Comparison of ENCODE assay signal across 17 cellular contexts in the genomic region with DNA sequence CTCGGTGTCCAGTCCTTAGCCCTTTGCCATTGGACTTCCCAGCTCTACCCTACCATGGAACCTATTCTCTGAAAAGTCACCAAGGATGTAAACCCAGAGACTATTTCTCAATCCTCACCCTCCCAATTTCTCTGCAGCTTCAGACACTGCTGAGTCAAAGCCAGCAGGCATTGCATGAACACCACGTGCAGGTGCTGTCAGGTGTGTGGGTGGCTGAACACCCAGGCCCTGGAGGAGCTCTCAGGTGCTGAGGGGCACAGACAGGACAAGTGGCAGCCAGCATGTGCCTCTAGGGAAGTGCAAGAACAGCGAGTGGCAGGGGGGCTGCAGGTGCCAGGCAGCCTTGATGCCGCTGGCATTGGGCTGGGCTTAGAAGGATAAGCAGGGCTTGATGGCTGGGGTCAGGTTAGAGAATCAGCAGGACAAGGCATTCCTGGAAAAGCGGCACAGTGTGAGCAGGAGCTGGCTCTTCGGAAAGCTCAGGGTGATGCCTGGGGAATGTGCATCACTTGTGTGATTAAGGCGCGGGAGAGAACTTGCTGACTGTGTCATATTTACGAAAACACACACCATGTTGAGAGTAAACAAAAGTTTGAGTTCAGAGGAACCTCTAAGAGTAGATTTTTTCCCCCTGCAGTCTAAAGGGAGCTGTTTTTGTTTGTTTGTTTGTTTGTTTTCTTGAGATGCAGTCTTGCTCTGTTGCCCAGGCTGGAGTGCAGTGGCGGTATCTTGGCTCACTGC.
"Had no signal": no experiment of that assay in that cellular context is flagged by ENCODE, and none has a peak within 500 bp of the region (broad histone marks: within the 10 kb centered on the region; RNA-seq: fewer than 3 reads in every experiment).

No MANE protein-coding gene starts in this region.

- H3K36me3 Mint-ChIP-seq: activated naive CD4-positive, alpha-beta T cell treated with anti-CD3 and anti-CD28 coated beads, Interleukin-2, amount 50 U/mL, for 24 hours; T-cell had no signal

- H3K4me1 ChIP-seq: parathyroid adenoma, uterus had no signal

- H3K27ac ChIP-seq: body of pancreas, esophagus muscularis mucosa, parathyroid adenoma, uterus, VCaP had no signal

- H3K9me3 Mint-ChIP-seq: activated naive CD4-positive, alpha-beta T cell treated with anti-CD3 and anti-CD28 coated beads, Interleukin-2, amount 50 U/mL, for 24 hours; dendritic cell treated with granulocyte-macrophage colony-stimulating factor and Interleukin-4, amounts not matched to agents 40 ng/mL and 50 ng/mL, for 4 days; neural crest cell; T-cell had no signal

- H3K36me3 ChIP-seq: esophagus muscularis mucosa, uterus had no signal

- H3K4me3 Mint-ChIP-seq: activated naive CD4-positive, alpha-beta T cell treated with anti-CD3 and anti-CD28 coated beads, Interleukin-2, amount 50 U/mL, for 24 hours; dendritic cell treated with granulocyte-macrophage colony-stimulating factor and Interleukin-4, amounts not matched to agents 40 ng/mL and 50 ng/mL, for 4 days; neural crest cell; T-cell had no signal

- DNase-seq: activated CD4-positive, alpha-beta T cell treated with anti-CD3 and anti-CD28 coated beads for 4 hours; amniotic stem cell; body of pancreas; cerebellar nuclear complex; glutamatergic neuron; left colon; retina; stimulated activated CD4-positive, alpha-beta T cell treated with anti-CD3 and anti-CD28 coated beads, Interleukin-15, amount 100 ng/mL, for 24 hours; stimulated activated CD4-positive, alpha-beta T cell treated with anti-CD3 and anti-CD28 coated beads, Interleukin-4, amount 100 ng/mL, for 4 hours; T-cell; uterus had no signal

- H3K4me3 ChIP-seq: body of pancreas, esophagus muscularis mucosa, uterus had no signal

- H2AFZ ChIP-seq: parathyroid adenoma had no signal

- H3K9ac ChIP-seq: parathyroid adenoma had no signal

- H3K79me2 ChIP-seq: parathyroid adenoma had no signal

- H3K9me3 ChIP-seq: body of pancreas, esophagus muscularis mucosa, uterus had no signal

- H3K27ac Mint-ChIP-seq: activated naive CD4-positive, alpha-beta T cell treated with anti-CD3 and anti-CD28 coated beads, Interleukin-2, amount 50 U/mL, for 24 hours; dendritic cell treated with granulocyte-macrophage colony-stimulating factor and Interleukin-4, amounts not matched to agents 40 ng/mL and 50 ng/mL, for 4 days had no signal

- H3K27me3 ChIP-seq: body of pancreas, esophagus muscularis mucosa, uterus had no signal

- ATAC-seq: body of pancreas, left colon, T-cell had no signal

- H3K27me3 Mint-ChIP-seq: activated naive CD4-positive, alpha-beta T cell treated with anti-CD3 and anti-CD28 coated beads, Interleukin-2, amount 50 U/mL, for 24 hours; T-cell had no signal
